ENCODE assay signal across 8 cellular contexts in genomic region chr16:11175850-11176341, GRCh38.
DNase-seq lines count a peak whose midpoint lies in the region; ATAC-seq and TF ChIP-seq lines count a peak whose summit lies in the region.

No MANE protein-coding gene starts in this region.

- H3K79me2 ChIP-seq in OCI-LY3 (ENCODE audit: low read length) (no peaks in the 10 kb centered on the region), osteoblast (ENCODE audit: insufficient read depth, low read length) (no peaks in the 10 kb centered on the region)

- DNase-seq in osteoblast (ENCODE audit: insufficient read length, low spot score, missing footprints) = peak; percentile 62
- DNase-seq in foreskin keratinocyte = no peak
- DNase-seq in activated CD4-positive, CD25-positive, alpha-beta regulatory T cell (lab: John Stamatoyannopoulos, UW) = no peak
- no peak for DNase-seq in HUDEP-2 (lab: John Stamatoyannopoulos, UW; ENCODE audit: unreplicated experiment in 76 of 76)
- no peak for DNase-seq in inferior parietal cortex (ENCODE audit: extremely low spot score)

- H3K4me3 ChIP-seq in OCI-LY3 (ENCODE audit: low read length) = no peak overlapping the region; the same call in 1 of the 2 replicates
- no peak overlapping the region for H3K4me3 ChIP-seq in osteoblast (ENCODE audit: insufficient read depth, low read length)

- H4K20me1 ChIP-seq in OCI-LY3 (ENCODE audit: insufficient read depth, low read length) (no peaks in the 10 kb centered on the region), osteoblast (ENCODE audit: insufficient read depth, low read length) (peaks cover 2% of the 10 kb centered on the region)

- H3K9ac ChIP-seq in OCI-LY3 (ENCODE audit: low read length) = peak overlapping the region; percentile 54

- TF ChIP-seq CTCF in OCI-LY3 (IDR thresholded peaks at IDR 0.05; ENCODE audit: low read depth, low read length) (no peak), osteoblast (IDR thresholded peaks at IDR 0.05; ENCODE audit: extremely low read depth, low read depth, low read length) (no peak), foreskin keratinocyte (conservative IDR thresholded peaks at IDR 0.05) (no peak)

- H3K4me2 ChIP-seq in OCI-LY3 (ENCODE audit: low read length) (peak overlapping the region; percentile 54), osteoblast (ENCODE audit: insufficient read depth, low read length) (no peak overlapping the region)

- H3K4me1 ChIP-seq in OCI-LY3 (ENCODE audit: low read length) = peaks cover 71% of the 10 kb centered on the region
- H3K4me1 ChIP-seq in osteoblast (ENCODE audit: insufficient read depth, low read length) = no peaks in the 10 kb centered on the region
- H3K4me1 ChIP-seq in foreskin keratinocyte = peaks cover 2% of the 10 kb centered on the region

- H2AFZ ChIP-seq in OCI-LY3 (ENCODE audit: low read depth, low read length) (no peak overlapping the region), osteoblast (ENCODE audit: low read length) (no peak overlapping the region)

- H3K9me3 ChIP-seq in OCI-LY3 (ENCODE audit: insufficient read depth, low read length) = no peaks in the 10 kb centered on the region
- H3K9me3 ChIP-seq in osteoblast (ENCODE audit: low read depth, low read length) = no peaks in the 10 kb centered on the region

- H3K27ac ChIP-seq in OCI-LY3 (ENCODE audit: low read length) (peak overlapping the region; percentile 97), osteoblast (ENCODE audit: low read depth, low read length) (no peak overlapping the region), foreskin keratinocyte (no peak overlapping the region)

- H3K36me3 ChIP-seq in OCI-LY3 (replicated peaks; ENCODE audit: low read depth, low read length) = peaks cover 18% of the 10 kb centered on the region
- H3K36me3 ChIP-seq in osteoblast (ENCODE audit: insufficient read depth, low read length) = no peaks in the 10 kb centered on the region

- H3K27me3 ChIP-seq in OCI-LY3 (ENCODE audit: low read depth, low read length) (no peaks in the 10 kb centered on the region), osteoblast (ENCODE audit: insufficient read depth, low read length) (no peaks in the 10 kb centered on the region), foreskin keratinocyte (no peaks in the 10 kb centered on the region)

- ATAC-seq in GM18858 (IDR thresholded peaks at IDR 0.05; ENCODE audit: unreplicated experiment) (peak; percentile 60), GM21619 (IDR thresholded peaks at IDR 0.05; ENCODE audit: unreplicated experiment) (peak; percentile 48), foreskin keratinocyte (no peak)
